In genomic region chr9:105519711-105520369, GRCh38 we compare ENCODE assay signal across 8 cellular contexts. TPM values are rescaled to one million over a fixed set of nuclear protein-coding genes. Genes with fewer than 3 reads are reported as not detected.
DNase-seq lines count a peak whose midpoint lies in the region; ATAC-seq and TF ChIP-seq lines count a peak whose summit lies in the region.
"Not testable (repeated sequence)": the region's sequence is repeated elsewhere in the genome, so short reads cannot be mapped to it uniquely, and the experiment has no call there.

No MANE protein-coding gene starts in this region.

- H3K79me1 ChIP-seq in neuronal stem cell (ENCODE audit: low read depth, low read length), result not testable (repeated sequence)

- not testable (repeated sequence) for H3K27me3 ChIP-seq in H7 (ENCODE audit: control insufficient read depth, insufficient read depth, low read length); Karpas-422 (ENCODE audit: low read length); adipocyte (replicated peaks; ENCODE audit: control insufficient read depth, insufficient read depth, low read length); heart left ventricle; neuronal stem cell (ENCODE audit: control insufficient read depth in 3 of 3, insufficient read depth in 3 of 3, low read depth in 1 of 3, low read length in 3 of 3); thoracic aorta (replicated peaks; ENCODE audit: insufficient read depth)

- not testable (repeated sequence) for H3K23ac ChIP-seq in neuronal stem cell (ENCODE audit: low read depth, low read length, poor library complexity)

- not testable (repeated sequence) for H3K79me2 ChIP-seq in Karpas-422 (ENCODE audit: low read length)

- H3K4me1 ChIP-seq in Karpas-422 (ENCODE audit: low read length); adipocyte (ENCODE audit: control insufficient read depth, insufficient read depth, low read length); heart left ventricle; neuronal stem cell (ENCODE audit: control insufficient read depth in 2 of 2, insufficient read depth in 1 of 2, low read depth in 1 of 2, low read length in 2 of 2); thoracic aorta (ENCODE audit: control insufficient read depth in 1 of 2, low read depth in 2 of 2): not testable (repeated sequence)

- H2BK5ac ChIP-seq in neuronal stem cell (ENCODE audit: low read length), result not testable (repeated sequence)

- not testable (repeated sequence) for H3K4ac ChIP-seq in neuronal stem cell (ENCODE audit: low read length)

- peak overlapping the region; percentile 51; the same call in 1 of the 2 replicates for H3K9ac ChIP-seq in Karpas-422 (ENCODE audit: low read length)
- H3K9ac ChIP-seq in adipocyte (ENCODE audit: low read length), result not testable (repeated sequence)
- H3K9ac ChIP-seq in neuronal stem cell (ENCODE audit: low read depth, low read length, poor library complexity), result peak overlapping the region; percentile 70

- DNase-seq in G401 (ENCODE audit: low spot score) (peak; percentile 15), H7 (peak; percentile 28), Karpas-422 (peak; percentile 62), adipocyte (ENCODE audit: low read depth) (peak; percentile 28), heart left ventricle (peak; percentile 12 to 51 (median 28)), neuronal stem cell (ENCODE audit: low spot score) (peak; percentile 8)
- not testable (repeated sequence) for DNase-seq in thoracic aorta (ENCODE audit: low spot score)

- not testable (repeated sequence) for H3K4me2 ChIP-seq in Karpas-422 (ENCODE audit: low read depth, low read length, poor library complexity, severe bottlenecking); neuronal stem cell (ENCODE audit: insufficient read depth, low read length, poor library complexity, severe bottlenecking)

- H3K36me3 ChIP-seq in H7 (replicated peaks; ENCODE audit: control insufficient read depth, insufficient read depth, low read length); Karpas-422 (ENCODE audit: insufficient read depth, low read length); adipocyte (ENCODE audit: control insufficient read depth, insufficient read depth, low read length, severe bottlenecking); thoracic aorta: not testable (repeated sequence)
- H3K36me3 ChIP-seq in heart left ventricle (peaks cover 0 to 22% (median 10%) of the 10 kb centered on the region in 9 donors), neuronal stem cell (replicated peaks in 1 of 2; ENCODE audit: control insufficient read depth in 2 of 2, insufficient read depth in 2 of 2, low read length in 2 of 2) (peaks cover 17 to 28% of the 10 kb centered on the region in 2 donors)

- in situ Hi-C loops in G401 (cut with HindIII; ENCODE audit: low sequenced_read_pairs), result not testable (repeated sequence)

- H4K91ac ChIP-seq in neuronal stem cell (ENCODE audit: low read depth, low read length, poor library complexity), result not testable (repeated sequence)

- ATAC-seq in activated CD4-positive, CD25-positive, alpha-beta regulatory T cell treated with anti-CD3 and anti-CD28 coated beads, Interleukin-2, amount 50 U/mL, for 24 hours, result peak; percentile 83 to 84
- peak in 3 of 4 donors; percentile 60 to 86 (median 84) for ATAC-seq in heart left ventricle
- ATAC-seq in thoracic aorta (ENCODE audit: insufficient number of reproducible peaks, low FRiP score, low read depth), result not testable (repeated sequence)

- H2BK12ac ChIP-seq in neuronal stem cell (ENCODE audit: low read length), result not testable (repeated sequence)

- H3K4me3 ChIP-seq in H7 (ENCODE audit: insufficient read depth, low read depth, low read length), result peak overlapping the region; percentile 21
- H3K4me3 ChIP-seq in Karpas-422 (ENCODE audit: low read length); adipocyte (ENCODE audit: low read length): not testable (repeated sequence)
- H3K4me3 ChIP-seq in heart left ventricle, result peak overlapping the region in 11 of 12 donors; percentile 26 to 62 (median 51)
- peak overlapping the region; percentile 34 to 73 for H3K4me3 ChIP-seq in neuronal stem cell (ENCODE audit: low read length in 2 of 2)
- H3K4me3 ChIP-seq in thoracic aorta, result peak overlapping the region; percentile 53

- H2AFZ ChIP-seq in Karpas-422 (ENCODE audit: low read length); neuronal stem cell (ENCODE audit: low read length): not testable (repeated sequence)

- not testable (repeated sequence) for H2BK15ac ChIP-seq in neuronal stem cell (ENCODE audit: low read length)

- H4K8ac ChIP-seq in neuronal stem cell (ENCODE audit: low read depth, low read length), result not testable (repeated sequence)

- H3K9me3 ChIP-seq in Karpas-422 (ENCODE audit: low read length); adipocyte (ENCODE audit: control insufficient read depth, low read length); heart left ventricle; neuronal stem cell (replicated peaks in 1 of 2; ENCODE audit: control insufficient read depth in 2 of 2, insufficient read depth in 1 of 2, low read depth in 1 of 2, low read length in 2 of 2); thoracic aorta: not testable (repeated sequence)

- 89 to 98% (median 95%) methylated on average over 24 to 43 of the region's 43 CpGs for WGBS in heart left ventricle, 4 donors
- no CpG with 5 or more reads among the region's 43 CpGs for WGBS in neuronal stem cell (ENCODE audit: extremely low coverage in 2 of 2, insufficient read length in 2 of 2, insufficient replicate concordance in 1 of 2), 2 donors

- H3K27ac ChIP-seq in Karpas-422 (ENCODE audit: low read length); neuronal stem cell (replicated peaks; ENCODE audit: low read length); thoracic aorta: not testable (repeated sequence)
- H3K27ac ChIP-seq in heart left ventricle, result peak overlapping the region; percentile 43 to 82 (median 68)

- H2BK120ac ChIP-seq in neuronal stem cell (ENCODE audit: low read depth, low read length), result not testable (repeated sequence)

- not testable (repeated sequence) for TF ChIP-seq POLR2A in heart left ventricle (IDR thresholded peaks at IDR 0.05)

- intact Hi-C loops in heart left ventricle (cut with DNase I), result not testable (repeated sequence)

- not testable (repeated sequence) for H3K14ac ChIP-seq in neuronal stem cell (ENCODE audit: low read length)

- not testable (repeated sequence) for H4K20me1 ChIP-seq in Karpas-422 (ENCODE audit: insufficient read depth, low read depth, low read length)

- H2AK5ac ChIP-seq in neuronal stem cell (ENCODE audit: low read depth, low read length), result not testable (repeated sequence)

- H3K18ac ChIP-seq in neuronal stem cell (ENCODE audit: low read length), result not testable (repeated sequence)

- not testable (repeated sequence) for H3K9me2 ChIP-seq in Karpas-422 (replicated peaks; ENCODE audit: insufficient read depth, low read length)

- TF ChIP-seq CTCF in heart left ventricle (IDR thresholded peaks at IDR 0.05); thoracic aorta (IDR thresholded peaks at IDR 0.05): not testable (repeated sequence)

RNA-seq across cellular contexts. Expression of gene FKTN, which starts 38.1 kb away (rescaled TPM):
- total RNA-seq in G401 (2014; rRNA removed; shearing (Covaris generic)), result 15.1 and 21.9 TPM in 2 replicates
- 8.9 and 18.6 TPM in 2 replicates for total RNA-seq in H7 (2014; rRNA removed; shearing (Covaris generic))
- 9.3 and 22.0 TPM in 2 replicates for total RNA-seq in Karpas-422 (2014; rRNA removed; shearing (Covaris generic); ENCODE audit: low replicate concordance)
- total RNA-seq in heart left ventricle, result 10 to 100 TPM in 3 of 9 donors, 1 to 10 TPM in 6; 3.5 to 12.9 (median 7.2) TPM
- polyA plus RNA-seq in heart left ventricle, result 1 to 10 TPM; 2.3 to 4.0 TPM
- polyA plus RNA-seq in neuronal stem cell (2013, experiment 1 of 2), result 15.1 TPM
- polyA plus RNA-seq in neuronal stem cell (2013, experiment 2 of 2), result 14.2 TPM
- total RNA-seq in thoracic aorta, result 10 to 100 TPM; 10.2 to 20.5 TPM
